Comparison of ENCODE assay signal across 9 cellular contexts in genomic region chr15:71116366-71116765, GRCh38. TPM values are rescaled to one million over a fixed set of nuclear protein-coding genes. Genes with fewer than 3 reads are reported as not detected.
DNase-seq lines count a peak whose midpoint lies in the region; ATAC-seq, FAIRE-seq and TF ChIP-seq lines count a peak whose summit lies in the region.
"Had no signal": no experiment of that assay in that cellular context is flagged by ENCODE, and none has a peak within 500 bp of the region (broad histone marks: within the 10 kb centered on the region; RNA-seq: fewer than 3 reads in every experiment).

No MANE protein-coding gene starts in this region.

- TF ChIP-seq EP300 in HepG2 (IDR thresholded peaks at IDR 0.05; ENCODE audit: low read depth in 2 of 2, low read length in 2 of 2) (no peak), HepG2 (CRISPR knock-in tag; IDR thresholded peaks at IDR 0.05; ENCODE audit: borderline replicate concordance) (no peak)

- ATAC-seq in HepG2 (no peak), mucosa of descending colon (peak; percentile 39), GM19328 (IDR thresholded peaks at IDR 0.05; ENCODE audit: unreplicated experiment) (no peak)

- H3K9me3 ChIP-seq in liver (ENCODE audit: control insufficient read depth in 4 of 4, low read length in 3 of 4), result no peaks in the 10 kb centered on the region
- no peaks in the 10 kb centered on the region for H3K9me3 ChIP-seq in HepG2 (ENCODE audit: low read length)
- H3K9me3 ChIP-seq in duodenal mucosa (ENCODE audit: control insufficient read depth in 1 of 2, low read length in 2 of 2), result no peaks in the 10 kb centered on the region
- H3K9me3 ChIP-seq in mucosa of descending colon, result no peaks in the 10 kb centered on the region
- no peaks in the 10 kb centered on the region for H3K9me3 ChIP-seq in vagina

- DNase-seq in HepG2 (ENCODE audit: low spot score), result no peak
- DNase-seq in mucosa of descending colon, result peak in 2 of 3 donors; percentile 49 to 52
- DNase-seq in vagina (ENCODE audit: extremely low spot score in 2 of 2), result no peak
- DNase-seq in GM19239 (ENCODE audit: insufficient read length, low spot score), result no peak
- no peak for DNase-seq in H4 (ENCODE audit: low spot score)

- WGBS in liver, result 40% methylated on average over 13 of the region's 13 CpGs
- WGBS in HepG2 (ENCODE audit: low lambda C conversion rate), result 62% methylated on average over 13 of the region's 13 CpGs

- CTCF ChIA-PET in HepG2 (lab: Yijun Ruan, JAX; ENCODE audit: low intra/inter-chr PET ratio, low total read pairs), result interaction anchor here (2.6 kb wide), 1 partner anchor 324 kb away, joined by 42 read pairs; no protein-coding TSS in a partner anchor

- TF ChIP-seq CTCF in liver (IDR thresholded peaks at IDR 0.05; ENCODE audit: low read depth, low read length, missing input control) (no peak), HepG2 (CRISPR knock-in tag; IDR thresholded peaks at IDR 0.05) (no peak), mucosa of descending colon (IDR thresholded peaks at IDR 0.05) (no peak), vagina (IDR thresholded peaks at IDR 0.05) (no peak)

- TF ChIP-seq RAD21 in liver (IDR thresholded peaks at IDR 0.05) (no peak), HepG2 (CRISPR knock-in tag; IDR thresholded peaks at IDR 0.05) (no peak)

- no peak overlapping the region for H3K4me2 ChIP-seq in HepG2 (ENCODE audit: low read depth, low read length)

- in situ Hi-C loops in HepG2 (cut with HindIII; ENCODE audit: extremely low pct_ligation_motif_present, low pct_unique_long_range_greater_than_20kb), result loop anchor here (5.0 to 10.0 kb wide), 2 partner anchors 326 to 688 kb away; no protein-coding TSS in a partner anchor

- BruUV-seq in HepG2 (replicated peaks; lab: Mats Ljungman, UMichigan), result no TSS peak

- H3K27me3 ChIP-seq in liver (ENCODE audit: control insufficient read depth in 4 of 4, insufficient read depth in 4 of 4, low read length in 3 of 4) (no peaks in the 10 kb centered on the region), HepG2 (ENCODE audit: control insufficient read depth in 1 of 2, insufficient read depth in 2 of 2, low read length in 2 of 2) (peaks cover 0 to 19% of the 10 kb centered on the region in 2 experiments; a peak in 4 of 5 replicates), duodenal mucosa (ENCODE audit: control insufficient read depth in 1 of 2, insufficient read depth in 2 of 2, low read length in 2 of 2) (peaks cover 5 to 8% of the 10 kb centered on the region in 2 donors), vagina (no peaks in the 10 kb centered on the region)

- H3K79me2 ChIP-seq in HepG2 (ENCODE audit: insufficient read depth, low read length), result no peaks in the 10 kb centered on the region

- FAIRE-seq in HepG2 (lab: Jason Lieb, UNC) (no peak), GM19239 (lab: Jason Lieb, UNC) (no peak)
- FAIRE-seq: G401.6 had no signal

- intact Hi-C loops in HepG2 (cut with micrococcal nuclease; ENCODE audit: unreplicated experiment) (no loop called here), mucosa of descending colon (cut with DNase I, micrococcal nuclease) (loop anchor here in 1 of 2 donors (5.0 kb wide), 1 partner anchor 326 kb away; no protein-coding TSS in a partner anchor), vagina (cut with DNase I) (loop anchor here (5.0 kb wide), 1 partner anchor 326 kb away; no protein-coding TSS in a partner anchor)

- H2AFZ ChIP-seq in HepG2 (ENCODE audit: low read length), result no peak overlapping the region

- POLR2A ChIA-PET in HepG2 (lab: Yijun Ruan, JAX), result no interaction called here

- no peaks in the 10 kb centered on the region for H4K20me1 ChIP-seq in HepG2 (ENCODE audit: insufficient read depth, low read length)

- TF ChIP-seq POLR2A in HepG2 (IDR thresholded peaks at IDR 0.05; ENCODE audit: insufficient read depth in 1 of 2, low read depth in 2 of 2, low read length in 2 of 2) (no peak), vagina (IDR thresholded peaks at IDR 0.05) (no peak)

- peak overlapping the region; percentile 44 to 81 (median 71) for H3K4me3 ChIP-seq in liver (ENCODE audit: low read depth in 1 of 3, low read length in 3 of 3)
- H3K4me3 ChIP-seq in HepG2 (replicated peaks in 1 of 3; ENCODE audit: insufficient read depth in 1 of 3, low read depth in 2 of 3, low read length in 3 of 3), result no peak overlapping the region
- peak overlapping the region; percentile 69 to 76 for H3K4me3 ChIP-seq in duodenal mucosa (ENCODE audit: low read depth in 1 of 2, low read length in 2 of 2)
- no peak overlapping the region for H3K4me3 ChIP-seq in mucosa of descending colon
- peak overlapping the region; percentile 51 to 76 for H3K4me3 ChIP-seq in vagina

- H3K9ac ChIP-seq in liver (ENCODE audit: low read depth in 1 of 2, low read length in 2 of 2) (peak overlapping the region; percentile 44 to 49), HepG2 (ENCODE audit: insufficient read depth, low read depth, low read length) (no peak overlapping the region), duodenal mucosa (ENCODE audit: low read depth in 1 of 2, low read length in 2 of 2) (peak overlapping the region; percentile 46 to 63)

- H3K4me1 ChIP-seq in liver (ENCODE audit: control insufficient read depth in 4 of 4, insufficient read depth in 4 of 4, low read length in 3 of 4) (peaks cover 2 to 16% (median 9%) of the 10 kb centered on the region in 4 donors), HepG2 (ENCODE audit: insufficient read depth, low read length) (no peaks in the 10 kb centered on the region), duodenal mucosa (ENCODE audit: control insufficient read depth in 1 of 2, insufficient read depth in 2 of 2, low read length in 2 of 2) (peaks cover 0 to 4% of the 10 kb centered on the region in 2 donors), mucosa of descending colon (ENCODE audit: low read depth) (peaks cover 22% of the 10 kb centered on the region), vagina (peaks cover 33% of the 10 kb centered on the region)

- H3K27ac ChIP-seq in liver (ENCODE audit: low read depth in 1 of 2, low read length in 2 of 2), result peak overlapping the region; percentile 56 to 84
- H3K27ac ChIP-seq in HepG2 (ENCODE audit: extremely low read length, insufficient read depth, low read length), result no peak overlapping the region
- no peak overlapping the region for H3K27ac ChIP-seq in duodenal mucosa (ENCODE audit: low read depth, low read length)
- H3K27ac ChIP-seq in vagina, result peak overlapping the region; percentile 79

- no peaks in the 10 kb centered on the region for H3K36me3 ChIP-seq in liver (ENCODE audit: control insufficient read depth in 4 of 4, insufficient read depth in 3 of 4, low read depth in 1 of 4, low read length in 3 of 4)
- no peaks in the 10 kb centered on the region for H3K36me3 ChIP-seq in HepG2 (replicated peaks in 1 of 2; ENCODE audit: control insufficient read depth in 1 of 2, insufficient read depth in 2 of 2, low read length in 2 of 2)
- no peaks in the 10 kb centered on the region for H3K36me3 ChIP-seq in duodenal mucosa (ENCODE audit: control insufficient read depth in 1 of 2, insufficient read depth in 2 of 2, low read length in 2 of 2)
- H3K36me3 ChIP-seq in mucosa of descending colon (ENCODE audit: low read depth), result no peaks in the 10 kb centered on the region
- H3K36me3 ChIP-seq in vagina, result no peaks in the 10 kb centered on the region

TF ChIP-seq in liver, 16 proteins besides CTCF, POLR2A, EP300 and RAD21 (continues in another document):
- no peak for TF ChIP-seq MAX (IDR thresholded peaks at IDR 0.05)
- TF ChIP-seq FOXA1 (IDR thresholded peaks at IDR 0.05), result no peak
- no peak for TF ChIP-seq GABPA (IDR thresholded peaks at IDR 0.05 in 1 of 2, conservative IDR thresholded peaks at IDR 0.05 in 1 of 2)

TF ChIP-seq in HepG2, 621 proteins besides CTCF, POLR2A, EP300 and RAD21 (continues in another document):
- no peak for TF ChIP-seq ETS1 (CRISPR knock-in tag; IDR thresholded peaks at IDR 0.05)
- TF ChIP-seq ZSCAN31 (CRISPR knock-in tag; IDR thresholded peaks at IDR 0.05; ENCODE audit: low read depth), result no peak
- no peak for TF ChIP-seq IRF2 (CRISPR knock-in tag; IDR thresholded peaks at IDR 0.05)

RNA-seq across cellular contexts. Expression of gene THSD4, which starts 1.1 kb away (rescaled TPM):
- total RNA-seq in liver (10 to 100 TPM in 1 of 2 donors, under 1 TPM in 1; 0.23 to 11.5 TPM), HepG2 (2016; rRNA removed; fragmentation: Illumina TruSeq; extraction: Trizol) (0.07 TPM in 2 replicates), mucosa of descending colon (10 to 100 TPM; 18.3 to 46.2 (median 27.1) TPM), vagina (66.8 TPM)
- polyA plus RNA-seq in liver (1 to 10 TPM; 1.3 to 2.5 TPM), HepG2 (2011; rRNA removed) (0.21 and 0.26 TPM in 2 replicates)
- total RNA-seq in HepG2 (2016; cell fraction: cytosol; rRNA removed; fragmentation: Illumina TruSeq; extraction: Trizol; ENCODE audit: low read depth), result not detected in 2 replicates
- total RNA-seq in HepG2 (2016; cell fraction: insoluble cytoplasmic fraction; rRNA removed; fragmentation: Illumina TruSeq; extraction: Trizol), result 0.04 TPM in 1 of 2 replicates, not detected in the other
- total RNA-seq in HepG2 (2016; cell fraction: membrane; rRNA removed; fragmentation: Illumina TruSeq; extraction: Trizol), result 0.06 and 0.07 TPM in 2 replicates
- total RNA-seq in HepG2 (2016; cell fraction: nucleus; rRNA removed; fragmentation: Illumina TruSeq; extraction: Trizol), result 0.16 TPM in 1 of 2 replicates, not detected in the other
- 0.15 and 0.27 TPM in 2 replicates for polyA plus RNA-seq in HepG2 (2011; cell fraction: cytosol; rRNA removed)
- polyA plus RNA-seq in HepG2 (2011; cell fraction: nucleus; rRNA removed), result 0.24 and 0.33 TPM in 2 replicates
- 0.24 and 0.53 TPM in 2 replicates for polyA plus RNA-seq in HepG2 (2012)
- polyA plus RNA-seq in HepG2 (2016; cell fraction: cytosol; fragmentation: Illumina TruSeq; extraction: Trizol; ENCODE audit: low read depth), result 0.03 TPM in 1 of 2 replicates, not detected in the other
- polyA plus RNA-seq in HepG2 (2016; cell fraction: insoluble cytoplasmic fraction; fragmentation: Illumina TruSeq; extraction: Trizol; ENCODE audit: low read depth), result not detected in 2 replicates
- 0.03 and 0.12 TPM in 2 replicates for polyA plus RNA-seq in HepG2 (2016; cell fraction: membrane; fragmentation: Illumina TruSeq; extraction: Trizol; ENCODE audit: low read depth)
- polyA plus RNA-seq in HepG2 (2016; cell fraction: nucleus; fragmentation: Illumina TruSeq; extraction: Trizol; ENCODE audit: insufficient read depth, low read depth), result 0.15 TPM in 1 of 2 replicates, not detected in the other
- polyA minus RNA-seq in HepG2 (2011; rRNA and poly(A)+ RNA removed; ENCODE audit: low replicate concordance), result 0.06 and 7.6 TPM in 2 replicates
- polyA minus RNA-seq in HepG2 (2011; cell fraction: cytosol; rRNA and poly(A)+ RNA removed), result 0.10 and 0.26 TPM in 2 replicates
- 0.12 and 0.26 TPM in 2 replicates for polyA minus RNA-seq in HepG2 (2011; cell fraction: nucleus; rRNA and poly(A)+ RNA removed)
- 0.58 and 1.2 TPM in 2 replicates for total RNA-seq in H4 (2014; rRNA removed; shearing (Covaris generic))

Comparison
In these comparisons a context has a peak if more than half of its experiments do, and no peak if none do; other contexts are left out.
1. H3K27ac ChIP-seq: peak in liver (2 of 2) and vagina (single experiment); none in HepG2 (single experiment) and duodenal mucosa (single experiment).
2. H3K4me3 ChIP-seq: peak in liver (3 of 3), duodenal mucosa (2 of 2) and vagina (2 of 2); none in HepG2 (0 of 3) and mucosa of descending colon (single experiment).
3. DNase-seq: peak in mucosa of descending colon (2 of 3); none in HepG2 (single experiment), vagina (0 of 2), GM19239 (single experiment) and H4 (single experiment).